Comparison of ENCODE assay signal across 8 cellular contexts in genomic region chr13:102847272-102848234, GRCh38. TPM values are rescaled to one million over a fixed set of nuclear protein-coding genes. Genes with fewer than 3 reads are reported as not detected.
DNase-seq lines count a peak whose midpoint lies in the region; ATAC-seq, FAIRE-seq and TF ChIP-seq lines count a peak whose summit lies in the region.

No MANE protein-coding gene starts in this region.

- POLR2A ChIA-PET in IMR-90 (lab: Charles Lee; ENCODE audit: unreplicated experiment) = no interaction called here
- POLR2A ChIA-PET in naive thymus-derived CD4-positive, alpha-beta T cell (lab: Charles Lee) = interaction anchor here (0.6 to 6.7 kb wide), 10 partner anchors 23 to 1223 kb away, joined by 3 to 351 read pairs (median 4); partner anchors contain the start of genes TEX30 and TPP2

- H3K4me1 Mint-ChIP-seq in activated CD8-positive, alpha-beta memory T cell treated with anti-CD3 and anti-CD28 coated beads, Interleukin-2, amount 10 ng/mL, durations not matched to agents 7 days and 5 days = peaks cover 48% of the 10 kb centered on the region
- H3K4me1 Mint-ChIP-seq in effector memory CD8-positive, alpha-beta T cell (ENCODE audit: low read depth in 2 of 2) = peaks cover 27 to 42% of the 10 kb centered on the region in 2 donors
- H3K4me1 Mint-ChIP-seq in naive thymus-derived CD4-positive, alpha-beta T cell = peaks cover 35 to 63% (median 51%) of the 10 kb centered on the region in 7 donors

- no peak overlapping the region for H4K8ac ChIP-seq in IMR-90 (ENCODE audit: low read depth in 2 of 2, low read length in 2 of 2)

- no peak overlapping the region for H2AK9ac ChIP-seq in IMR-90 (replicated peaks; ENCODE audit: low read depth, low read length, poor library complexity)

- CTCF ChIA-PET in activated CD8-positive, alpha-beta memory T cell treated with anti-CD3 and anti-CD28 coated beads, Interleukin-2, amount 10 ng/mL, durations not matched to agents 7 days and 5 days (lab: Charles Lee) = interaction anchor here (0.7 to 3.8 kb wide), 12 partner anchors 17 to 268 kb away, joined by 3 to 28 read pairs (median 7); partner anchors contain the start of gene TPP2
- CTCF ChIA-PET in IMR-90 (lab: Yijun Ruan, JAX) = interaction anchor here (0.6 to 1.2 kb wide), 2 partner anchors 250 to 274 kb away, joined by 3 read pairs; no protein-coding TSS in a partner anchor
- CTCF ChIA-PET in naive thymus-derived CD4-positive, alpha-beta T cell (lab: Charles Lee) = interaction anchor here (0.5 to 3.6 kb wide), 6 partner anchors 23 to 1631 kb away, joined by 3 to 27 read pairs (median 3); partner anchors contain the start of genes TEX30 and TPP2

- no peak overlapping the region for H2AFZ ChIP-seq in IMR-90 (replicated peaks; ENCODE audit: low read length, poor library complexity)

- H3K9me1 ChIP-seq in IMR-90 (ENCODE audit: insufficient read depth, low read length) = no peaks in the 10 kb centered on the region

- H3K4me1 ChIP-seq in IMR-90 (ENCODE audit: control insufficient read depth, insufficient read depth, low read length) = peaks cover 4% of the 10 kb centered on the region
- peaks cover 19 to 34% of the 10 kb centered on the region in 2 donors for H3K4me1 ChIP-seq in naive thymus-derived CD4-positive, alpha-beta T cell (ENCODE audit: control insufficient read depth in 2 of 2, insufficient read depth in 2 of 2, low read length in 2 of 2)

- peaks cover 2% of the 10 kb centered on the region; the same call in 1 of the 2 replicates for H3K36me3 ChIP-seq in IMR-90 (ENCODE audit: control insufficient read depth, insufficient read depth, low read length)
- peaks cover 0 to 7% (median 0%) of the 10 kb centered on the region in 3 experiments for H3K36me3 ChIP-seq in naive thymus-derived CD4-positive, alpha-beta T cell (ENCODE audit: control insufficient read depth in 2 of 3, insufficient read depth in 3 of 3, low read length in 3 of 3)

- H3K4me3 ChIP-seq in IMR-90 (ENCODE audit: insufficient read depth, low read depth, low read length) = peak overlapping the region; percentile 63
- peak overlapping the region; percentile 98 for H3K4me3 ChIP-seq in naive thymus-derived CD4-positive, alpha-beta T cell (ENCODE audit: low read length)

- no peak for FAIRE-seq in GM12891 (lab: Jason Lieb, UNC)

- H2BK5ac ChIP-seq in IMR-90 (ENCODE audit: low read depth, low read length, poor library complexity, severe bottlenecking) = peak overlapping the region; percentile 72

- peaks cover 10 to 31% of the 10 kb centered on the region in 2 experiments; a peak in 3 of 4 replicates for H3K79me1 ChIP-seq in IMR-90 (ENCODE audit: low read depth in 1 of 2, low read length in 2 of 2)

- H3K9me3 ChIP-seq in IMR-90 (ENCODE audit: control insufficient read depth, insufficient read depth, low read length) = no peaks in the 10 kb centered on the region
- H3K9me3 ChIP-seq in naive thymus-derived CD4-positive, alpha-beta T cell (ENCODE audit: control insufficient read depth in 2 of 3, low read length in 3 of 3) = no peaks in the 10 kb centered on the region

- H3K9ac ChIP-seq in IMR-90 (ENCODE audit: low read depth, low read length) = peak overlapping the region; percentile 78

- H3K27ac ChIP-seq in IMR-90 (ENCODE audit: insufficient read depth, low read length) = peak overlapping the region; percentile 57; the same call in 1 of the 2 replicates
- H3K27ac ChIP-seq in naive thymus-derived CD4-positive, alpha-beta T cell (ENCODE audit: low read depth, low read length) = peak overlapping the region; percentile 97

- H3K23ac ChIP-seq in IMR-90 (ENCODE audit: low read depth, low read length) = peak overlapping the region; percentile 85; the same call in 1 of the 2 replicates

- peak; percentile 77 for TF ChIP-seq RAD21 in IMR-90 (IDR thresholded peaks at IDR 0.05; ENCODE audit: low read length)

- H2BK20ac ChIP-seq in IMR-90 (ENCODE audit: low read depth, low read length) = no peak overlapping the region

- H4K20me1 ChIP-seq in IMR-90 (ENCODE audit: insufficient read depth, low read length) = peaks cover 8% of the 10 kb centered on the region; the same call in 1 of the 2 replicates

- 0 out of 2 replicates have a peak overlapping the region, but pooled peaks have one; percentile 48 for H3K14ac ChIP-seq in IMR-90 (replicated peaks; ENCODE audit: low read depth, low read length)

- H4K91ac ChIP-seq in IMR-90 (ENCODE audit: insufficient read depth, low read depth, low read length) = no peak overlapping the region

- no CpG with 5 or more reads among the region's 12 CpGs for WGBS in IMR-90 (ENCODE audit: extremely low coverage in 2 of 2, insufficient read length in 1 of 2), 2 experiments

- H4K5ac ChIP-seq in IMR-90 (ENCODE audit: low read depth, low read length) = no peak overlapping the region

- intact Hi-C loops in IMR-90 (cut with micrococcal nuclease) = loop anchor here (1.0 to 5.0 kb wide), 4 partner anchors 125 to 267 kb away; no protein-coding TSS in a partner anchor
- intact Hi-C loops in naive thymus-derived CD4-positive, alpha-beta T cell (cut with micrococcal nuclease) = loop anchor here (1.0 to 10.0 kb wide), 9 partner anchors 23 to 1705 kb away; no protein-coding TSS in a partner anchor

- dilution Hi-C loops in IMR-90 (cut with HindIII; ENCODE audit: low sequenced_read_pairs, unreplicated experiment) = no loop called here

- ATAC-seq in activated CD8-positive, alpha-beta memory T cell treated with anti-CD3 and anti-CD28 coated beads, Interleukin-2, amount 10 ng/mL, durations not matched to agents 7 days and 5 days = no peak
- peak; percentile 19; the same call in 1 of the 2 replicates for ATAC-seq in IMR-90 (ENCODE audit: low read depth)
- ATAC-seq in effector memory CD8-positive, alpha-beta T cell (replicated peaks) = no peak
- ATAC-seq in naive thymus-derived CD4-positive, alpha-beta T cell = no peak

- peak overlapping the region; percentile 99 for H3K4me3 Mint-ChIP-seq in activated CD8-positive, alpha-beta memory T cell treated with anti-CD3 and anti-CD28 coated beads, Interleukin-2, amount 10 ng/mL, durations not matched to agents 7 days and 5 days
- H3K4me3 Mint-ChIP-seq in effector memory CD8-positive, alpha-beta T cell = peak overlapping the region; percentile 90 to 97
- H3K4me3 Mint-ChIP-seq in naive thymus-derived CD4-positive, alpha-beta T cell = peak overlapping the region; percentile 86 to 100 (median 96)

- no peaks in the 10 kb centered on the region for H3K27me3 ChIP-seq in IMR-90 (ENCODE audit: control insufficient read depth, insufficient read depth, low read length)
- H3K27me3 ChIP-seq in naive thymus-derived CD4-positive, alpha-beta T cell (ENCODE audit: control insufficient read depth in 2 of 2, insufficient read depth in 2 of 2, low read length in 2 of 2) = no peaks in the 10 kb centered on the region

- in situ Hi-C loops in IMR-90 (cut with MboI; ENCODE audit: low sequenced_read_pairs) (loop anchor here (5.0 kb wide), 1 partner anchor 250 kb away; the partner anchor contains the start of gene TPP2), SK-MEL-5 (cut with HindIII; ENCODE audit: low pct_unique_long_range_greater_than_20kb, low sequenced_read_pairs) (no loop called here)

- peaks cover 16% of the 10 kb centered on the region for H3K36me3 Mint-ChIP-seq in activated CD8-positive, alpha-beta memory T cell treated with anti-CD3 and anti-CD28 coated beads, Interleukin-2, amount 10 ng/mL, durations not matched to agents 7 days and 5 days
- peaks cover 43% of the 10 kb centered on the region for H3K36me3 Mint-ChIP-seq in effector memory CD8-positive, alpha-beta T cell (ENCODE audit: insufficient read depth)
- peaks cover 0 to 9% (median 3%) of the 10 kb centered on the region in 5 donors for H3K36me3 Mint-ChIP-seq in naive thymus-derived CD4-positive, alpha-beta T cell

- DNase-seq in activated CD8-positive, alpha-beta memory T cell treated with anti-CD3 and anti-CD28 coated beads, Interleukin-2, amount 10 ng/mL, durations not matched to agents 7 days and 5 days = no peak
- no peak for DNase-seq in activated CD8-positive, alpha-beta memory T cell treated with anti-CD3 and anti-CD28 coated beads for 24 hours
- peak; percentile 54 for DNase-seq in IMR-90
- peak; percentile 54 for DNase-seq in SK-MEL-5 (ENCODE audit: low read depth, low spot score)
- no peak for DNase-seq in effector memory CD8-positive, alpha-beta T cell
- peak in 6 of 9 donors; percentile 22 to 58 (median 47) for DNase-seq in naive thymus-derived CD4-positive, alpha-beta T cell
- no peak for DNase-seq in NCI-H2081 treated with DMSO at 0.1 percent for 48 hours (lab: John Stamatoyannopoulos, UW)
- no peak for DNase-seq in GM12891 (ENCODE audit: insufficient read length, low spot score)

- no peak overlapping the region for H2AK5ac ChIP-seq in IMR-90 (ENCODE audit: low read depth, low read length)

- H3K4ac ChIP-seq in IMR-90 (ENCODE audit: low read depth, low read length) = peak overlapping the region; percentile 64; the same call in 1 of the 2 replicates

- H2BK15ac ChIP-seq in IMR-90 (ENCODE audit: low read depth, low read length) = no peak overlapping the region

- H3K27me3 Mint-ChIP-seq in activated CD8-positive, alpha-beta memory T cell treated with anti-CD3 and anti-CD28 coated beads, Interleukin-2, amount 10 ng/mL, durations not matched to agents 7 days and 5 days = no peaks in the 10 kb centered on the region
- no peaks in the 10 kb centered on the region for H3K27me3 Mint-ChIP-seq in effector memory CD8-positive, alpha-beta T cell
- peaks cover 0 to 4% (median 0%) of the 10 kb centered on the region in 5 donors for H3K27me3 Mint-ChIP-seq in naive thymus-derived CD4-positive, alpha-beta T cell

- no peak overlapping the region for H3K18ac ChIP-seq in IMR-90 (ENCODE audit: low read depth, low read length)

- peak; percentile 81 for TF ChIP-seq CTCF in IMR-90 (conservative IDR thresholded peaks at IDR 0.05; ENCODE audit: low read depth, low read length)

- peak overlapping the region; percentile 96 for H3K4me2 ChIP-seq in IMR-90 (ENCODE audit: low read depth, low read length)

- no peaks in the 10 kb centered on the region for H3K9me3 Mint-ChIP-seq in activated CD8-positive, alpha-beta memory T cell treated with anti-CD3 and anti-CD28 coated beads, Interleukin-2, amount 10 ng/mL, durations not matched to agents 7 days and 5 days (ENCODE audit: low read depth)
- no peaks in the 10 kb centered on the region for H3K9me3 Mint-ChIP-seq in effector memory CD8-positive, alpha-beta T cell
- H3K9me3 Mint-ChIP-seq in naive thymus-derived CD4-positive, alpha-beta T cell = peaks cover 0 to 5% (median 0%) of the 10 kb centered on the region in 11 donors

- H3K56ac ChIP-seq in IMR-90 (ENCODE audit: extremely low read depth, insufficient read depth, low read length) = no peak overlapping the region

- peak overlapping the region; percentile 99 for H3K27ac Mint-ChIP-seq in activated CD8-positive, alpha-beta memory T cell treated with anti-CD3 and anti-CD28 coated beads, Interleukin-2, amount 10 ng/mL, durations not matched to agents 7 days and 5 days
- H3K27ac Mint-ChIP-seq in effector memory CD8-positive, alpha-beta T cell = peak overlapping the region; percentile 94 to 98
- H3K27ac Mint-ChIP-seq in naive thymus-derived CD4-positive, alpha-beta T cell = peak overlapping the region; percentile 93 to 100 (median 99)

- no TSS peak for BruUV-seq in IMR-90 (replicated peaks; lab: Mats Ljungman, UMichigan)

- no peak overlapping the region for H2BK120ac ChIP-seq in IMR-90 (ENCODE audit: low read depth, low read length)

- TF ChIP-seq POLR2A in IMR-90 (IDR thresholded peaks at IDR 0.05; ENCODE audit: low read depth, low read length) = no peak
- TF ChIP-seq POLR2A in GM12891 (IDR thresholded peaks at IDR 0.05; ENCODE audit: low read depth, low read length) = no peak

RNA-seq across cellular contexts. Expression of gene ERCC5, which starts 1.7 kb away (rescaled TPM):
- total RNA-seq in activated CD8-positive, alpha-beta memory T cell treated with anti-CD3 and anti-CD28 coated beads, Interleukin-2, amount 10 ng/mL, durations not matched to agents 7 days and 5 days = 10 to 100 TPM; 75.8 to 76.1 TPM
- 34.4 and 50.8 TPM in 2 replicates for total RNA-seq in IMR-90 (2012; rRNA removed)
- polyA plus RNA-seq in IMR-90 (2012; rRNA removed) = 24.8 and 29.7 TPM in 2 replicates
- 3.4 and 5.0 TPM in 2 replicates for polyA plus RNA-seq in IMR-90 (2012; cell fraction: cytosol; rRNA removed)
- 13.8 and 60.4 TPM in 2 replicates for polyA plus RNA-seq in IMR-90 (2012; cell fraction: nucleus; rRNA removed; ENCODE audit: low replicate concordance)
- total RNA-seq in SK-MEL-5 (2014; rRNA removed; shearing (Covaris generic)) = 42.5 and 52.0 TPM in 2 replicates
- 26.4 and 28.0 TPM in 2 replicates for polyA plus RNA-seq in SK-MEL-5 (2015; cell fraction: cytosol; rRNA removed)
- 120 and 155 TPM in 2 replicates for polyA plus RNA-seq in SK-MEL-5 (2015; cell fraction: nucleus; rRNA removed)
- 100 to 1,000 TPM in 3 of 5 experiments, 10 to 100 TPM in 2; 79.6 to 158 (median 123) TPM for total RNA-seq in naive thymus-derived CD4-positive, alpha-beta T cell
- 10 to 100 TPM; 48.6 to 62.9 TPM for polyA plus RNA-seq in naive thymus-derived CD4-positive, alpha-beta T cell
- 33.3 TPM for polyA plus RNA-seq in GM12891 (2012; ENCODE audit: low read depth, missing spikeins)

RNA-seq across cellular contexts. Expression of gene BIVM, which starts 48.6 kb away (rescaled TPM):
- 10 to 100 TPM; 29.3 to 42.3 TPM for total RNA-seq in activated CD8-positive, alpha-beta memory T cell treated with anti-CD3 and anti-CD28 coated beads, Interleukin-2, amount 10 ng/mL, durations not matched to agents 7 days and 5 days
- 7.2 and 12.2 TPM in 2 replicates for total RNA-seq in IMR-90 (2012; rRNA removed)
- polyA plus RNA-seq in IMR-90 (2012; rRNA removed) = 9.0 and 12.2 TPM in 2 replicates
- polyA plus RNA-seq in IMR-90 (2012; cell fraction: cytosol; rRNA removed) = 2.5 and 2.7 TPM in 2 replicates
- 3.9 and 24.5 TPM in 2 replicates for polyA plus RNA-seq in IMR-90 (2012; cell fraction: nucleus; rRNA removed; ENCODE audit: low replicate concordance)
- total RNA-seq in SK-MEL-5 (2014; rRNA removed; shearing (Covaris generic)) = 15.5 and 17.2 TPM in 2 replicates
- polyA plus RNA-seq in SK-MEL-5 (2015; cell fraction: cytosol; rRNA removed) = 10.5 and 10.8 TPM in 2 replicates
- 36.7 and 48.3 TPM in 2 replicates for polyA plus RNA-seq in SK-MEL-5 (2015; cell fraction: nucleus; rRNA removed)
- 10 to 100 TPM in 1 of 5 experiments, 1 to 10 TPM in 4; 3.7 to 31.2 (median 4.9) TPM for total RNA-seq in naive thymus-derived CD4-positive, alpha-beta T cell
- 1 to 10 TPM; 2.6 to 4.0 TPM for polyA plus RNA-seq in naive thymus-derived CD4-positive, alpha-beta T cell
- 8.1 TPM for polyA plus RNA-seq in GM12891 (2012; ENCODE audit: low read depth, missing spikeins)

RNA-seq across cellular contexts. Expression of gene POGLUT2, which starts 48.8 kb away (rescaled TPM):
- 10 to 100 TPM; 11.1 to 21.6 TPM for total RNA-seq in activated CD8-positive, alpha-beta memory T cell treated with anti-CD3 and anti-CD28 coated beads, Interleukin-2, amount 10 ng/mL, durations not matched to agents 7 days and 5 days
- 10.6 and 15.0 TPM in 2 replicates for total RNA-seq in IMR-90 (2012; rRNA removed)
- polyA plus RNA-seq in IMR-90 (2012; rRNA removed) = 12.1 and 14.3 TPM in 2 replicates
- 7.9 and 8.0 TPM in 2 replicates for polyA plus RNA-seq in IMR-90 (2012; cell fraction: cytosol; rRNA removed)
- 4.3 and 10.5 TPM in 2 replicates for polyA plus RNA-seq in IMR-90 (2012; cell fraction: nucleus; rRNA removed; ENCODE audit: low replicate concordance)
- total RNA-seq in SK-MEL-5 (2014; rRNA removed; shearing (Covaris generic)) = not detected in 2 replicates
- polyA plus RNA-seq in SK-MEL-5 (2015; cell fraction: cytosol; rRNA removed) = not detected in 2 replicates
- polyA plus RNA-seq in SK-MEL-5 (2015; cell fraction: nucleus; rRNA removed) = not detected in 2 replicates
- 10 to 100 TPM in 1 of 5 experiments, under 1 TPM in 4; 0.19 to 10.4 (median 0.40) TPM for total RNA-seq in naive thymus-derived CD4-positive, alpha-beta T cell
- not detected for polyA plus RNA-seq in naive thymus-derived CD4-positive, alpha-beta T cell
- 1.2 TPM for polyA plus RNA-seq in GM12891 (2012; ENCODE audit: low read depth, missing spikeins)

Comparison
In these comparisons a context has a peak if more than half of its experiments do, and no peak if none do; other contexts are left out.
1. DNase-seq: peak in IMR-90 (single experiment), SK-MEL-5 (single experiment) and naive thymus-derived CD4-positive, alpha-beta T cell (6 of 9); none in activated CD8-positive, alpha-beta memory T cell treated with anti-CD3 and anti-CD28 coated beads, Interleukin-2, amount 10 ng/mL, durations not matched to agents 7 days and 5 days (single experiment), activated CD8-positive, alpha-beta memory T cell treated with anti-CD3 and anti-CD28 coated beads for 24 hours (single experiment), effector memory CD8-positive, alpha-beta T cell (0 of 3), NCI-H2081 treated with DMSO at 0.1 percent for 48 hours (single experiment) and GM12891 (single experiment).
2. Peak in every context shown above with its lines, with median percentiles within 50 percentile points of each other: H3K27ac Mint-ChIP-seq and H3K4me3 Mint-ChIP-seq.